Comparison of ENCODE assay signal across 8 cellular contexts in the genomic region with DNA sequence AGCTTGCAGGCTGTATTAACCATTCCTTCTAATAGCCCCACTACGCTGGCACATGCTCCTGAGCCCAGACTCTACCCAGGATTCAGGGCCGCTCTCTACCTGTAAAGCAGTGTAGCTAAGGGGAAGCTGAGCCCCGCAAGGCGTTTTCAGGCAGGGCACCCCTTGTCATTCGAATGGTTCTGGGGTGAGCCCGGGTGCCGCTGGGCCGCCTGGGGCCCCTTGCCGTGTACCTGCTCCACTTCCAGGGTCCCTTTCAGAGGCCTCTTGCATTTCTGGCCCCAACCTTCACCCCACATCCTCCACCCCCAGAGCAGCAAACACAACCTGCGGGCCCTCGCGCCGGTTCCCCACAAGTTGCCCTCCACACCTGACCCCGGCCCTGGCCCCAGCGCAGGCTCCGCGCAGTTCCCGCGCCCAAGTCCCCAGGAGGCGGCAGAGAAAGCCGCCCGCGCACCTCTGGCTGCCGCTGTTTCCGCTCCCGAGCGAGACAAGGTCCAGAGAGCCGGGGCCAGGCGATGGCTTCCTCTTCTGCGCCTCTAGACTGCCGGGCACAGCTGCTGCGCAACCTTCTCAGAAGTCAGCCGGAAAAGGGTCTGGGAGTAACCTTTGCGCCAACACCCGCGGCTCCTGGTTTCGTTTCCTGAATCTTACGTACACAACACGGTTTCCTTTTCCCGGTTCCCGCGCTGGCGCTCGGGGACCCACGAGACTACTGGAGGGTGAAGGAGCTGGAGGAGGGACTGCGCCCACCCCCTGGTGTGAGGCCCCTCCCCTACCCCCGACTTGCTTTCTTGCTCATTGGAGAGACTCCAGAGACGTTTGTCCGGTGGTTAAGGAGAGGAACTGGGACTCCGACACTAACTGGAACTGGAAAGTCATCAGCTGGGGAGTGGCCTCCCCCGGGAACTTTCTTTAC. TPM values are rescaled to one million over a fixed set of nuclear protein-coding genes. Genes with fewer than 3 reads are reported as not detected.
DNase-seq lines count a peak whose midpoint lies in the region; ATAC-seq, FAIRE-seq and TF ChIP-seq lines count a peak whose summit lies in the region.

A gene with protein sequence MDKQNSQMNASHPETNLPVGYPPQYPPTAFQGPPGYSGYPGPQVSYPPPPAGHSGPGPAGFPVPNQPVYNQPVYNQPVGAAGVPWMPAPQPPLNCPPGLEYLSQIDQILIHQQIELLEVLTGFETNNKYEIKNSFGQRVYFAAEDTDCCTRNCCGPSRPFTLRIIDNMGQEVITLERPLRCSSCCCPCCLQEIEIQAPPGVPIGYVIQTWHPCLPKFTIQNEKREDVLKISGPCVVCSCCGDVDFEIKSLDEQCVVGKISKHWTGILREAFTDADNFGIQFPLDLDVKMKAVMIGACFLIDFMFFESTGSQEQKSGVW (minus strand): TSS at position 595 of the 916 bp plus-strand sequence. CDS start 8,055 bp downstream, outside the sequence.

- H3K9me3 ChIP-seq in adrenal gland (replicated peaks in 1 of 3), result no peaks in the 10 kb centered on the region
- no peaks in the 10 kb centered on the region for H3K9me3 ChIP-seq in heart right ventricle
- no peaks in the 10 kb centered on the region for H3K9me3 ChIP-seq in transverse colon

- peak; percentile 85 for FAIRE-seq in GM12892 (lab: Jason Lieb, UNC)

- in situ Hi-C loops in transverse colon (cut with MboI; ENCODE audit: low pct_ligation_motif_present in 1 of 4, low pct_unique_long_range_greater_than_20kb in 1 of 4, low sequenced_read_pairs in 3 of 4), result no loop called here

- peak; percentile 67 for DNase-seq in GM12892 (ENCODE audit: insufficient read length)
- peak; percentile 89 for DNase-seq in NCI-H1105 (lab: John Stamatoyannopoulos, UW)
- DNase-seq in T-helper 1 cell, result peak; percentile 29 to 83 (median 38)
- peak; percentile 89 to 97 (median 96) for DNase-seq in adrenal gland
- peak; percentile 90 to 96 for DNase-seq in heart right ventricle
- DNase-seq in pons (ENCODE audit: low spot score), result peak; percentile 94
- peak; percentile 95 for DNase-seq in transverse colon

- H3K36me3 ChIP-seq in adrenal gland (replicated peaks in 1 of 2), result no peaks in the 10 kb centered on the region
- H3K36me3 ChIP-seq in heart right ventricle, result peaks cover 0 to 10% (median 0%) of the 10 kb centered on the region in 9 donors
- no peaks in the 10 kb centered on the region for H3K36me3 ChIP-seq in transverse colon

- 1 to 2% (median 1%) methylated on average over 18 to 51 of the region's 51 CpGs for WGBS in adrenal gland, 4 donors
- 1% methylated on average over 51 of the region's 51 CpGs for WGBS in heart right ventricle, 2 donors
- WGBS in transverse colon (ENCODE audit: low coverage in 1 of 2), 2 donors, result 0% methylated on average over 2 to 34 of the region's 51 CpGs

- H3K27ac ChIP-seq in adrenal gland (peak within 1 kb of the TSS; percentile 90 to 98 (median 97)), heart right ventricle (peak within 1 kb of the TSS; percentile 91 to 99 (median 96)), transverse colon (peak within 1 kb of the TSS; percentile 95 to 98 (median 97))

- TF ChIP-seq POLR2A in GM12892 (IDR thresholded peaks at IDR 0.05; ENCODE audit: low read depth, low read length) (peak; percentile 63; the same call in 1 of the 2 replicates), adrenal gland (IDR thresholded peaks at IDR 0.05) (peak; percentile 72 to 84), transverse colon (IDR thresholded peaks at IDR 0.05) (peak; percentile 96)

- H3K4me1 ChIP-seq in adrenal gland (replicated peaks in 1 of 2), result peaks cover 0 to 41% of the 10 kb centered on the region in 2 donors
- peaks cover 0 to 45% (median 32%) of the 10 kb centered on the region in 9 donors for H3K4me1 ChIP-seq in heart right ventricle
- peaks cover 6 to 47% (median 32%) of the 10 kb centered on the region in 4 donors for H3K4me1 ChIP-seq in transverse colon

- TF ChIP-seq CTCF in adrenal gland (IDR thresholded peaks at IDR 0.05) (no peak), heart right ventricle (IDR thresholded peaks at IDR 0.05) (no peak), transverse colon (IDR thresholded peaks at IDR 0.05) (no peak)

- peak; percentile 89 for TF ChIP-seq EP300 in transverse colon (IDR thresholded peaks at IDR 0.05; ENCODE audit: low read depth)

- H3K27me3 ChIP-seq in adrenal gland, result no peaks in the 10 kb centered on the region
- no peaks in the 10 kb centered on the region for H3K27me3 ChIP-seq in heart right ventricle
- no peaks in the 10 kb centered on the region for H3K27me3 ChIP-seq in transverse colon

- H3K4me3 ChIP-seq in adrenal gland, result peak within 1 kb of the TSS; percentile 52 to 93 (median 82)
- H3K4me3 ChIP-seq in heart right ventricle, result peak within 1 kb of the TSS; percentile 43 to 90 (median 76)
- peak within 1 kb of the TSS; percentile 48 to 96 (median 74) for H3K4me3 ChIP-seq in transverse colon

- intact Hi-C loops in adrenal gland (cut with DNase I), result no loop called here
- intact Hi-C loops in heart right ventricle (cut with DNase I), result loop anchor here in 3 of 10 donors (2.0 to 10.0 kb wide), 4 partner anchors 37 to 379 kb away; a partner anchor contains a TSS
- intact Hi-C loops in transverse colon (cut with DNase I; ENCODE audit: low total_unique reads), result no loop called here

- ATAC-seq in HG02642 (IDR thresholded peaks at IDR 0.05; ENCODE audit: poor library complexity, unreplicated experiment), result peak; percentile 88
- ATAC-seq in heart right ventricle, result peak; percentile 93 to 97 (median 96)

RNA-seq across cellular contexts. Expression of the gene that starts here (rescaled TPM):
- polyA plus RNA-seq in GM12892 (2012; ENCODE audit: missing spikeins), result 31.8 TPM
- total RNA-seq in adrenal gland, result 10 to 100 TPM; 39.0 to 98.7 (median 64.4) TPM
- polyA plus RNA-seq in adrenal gland, result 10 to 100 TPM; 19.3 to 53.5 (median 29.6) TPM
- 10 to 100 TPM; 11.7 to 72.6 (median 22.5) TPM for total RNA-seq in heart right ventricle
- 10 to 100 TPM; 12.1 to 16.9 TPM for polyA plus RNA-seq in heart right ventricle
- total RNA-seq in transverse colon, result 100 to 1,000 TPM; 101 to 333 (median 214) TPM

Comparison
In these comparisons a context has a peak if more than half of its experiments do, and no peak if none do; other contexts are left out.
1. Peak in every context shown above with its lines: DNase-seq, ATAC-seq, H3K4me3 ChIP-seq and H3K27ac ChIP-seq.
2. DNase-seq: peak in every context shown above with its lines; median percentile 96 in adrenal gland; 95 in transverse colon; 94 in pons; 93 in heart right ventricle; 89 in NCI-H1105; 67 in GM12892; 38 in T-helper 1 cell.